ENCODE assay signal across 8 cellular contexts in genomic region chr3:53375019-53375418, GRCh38. TPM values are rescaled to one million over a fixed set of nuclear protein-coding genes. Genes with fewer than 3 reads are reported as not detected.
DNase-seq lines count a peak whose midpoint lies in the region; ATAC-seq, FAIRE-seq and TF ChIP-seq lines count a peak whose summit lies in the region.

No MANE protein-coding gene starts in this region.

- no peak overlapping the region for H3K4me3 ChIP-seq in keratinocyte (ENCODE audit: control insufficient read depth in 2 of 3, extremely low read depth in 1 of 3, insufficient read depth in 2 of 3, low read depth in 1 of 3, low read length in 3 of 3)

- ATAC-seq in T-cell (replicated peaks in 1 of 4) (no peak), HG03139 (IDR thresholded peaks at IDR 0.05; ENCODE audit: unreplicated experiment) (no peak)

- H3K9ac ChIP-seq in keratinocyte (ENCODE audit: control insufficient read depth, extremely low read depth, insufficient read depth, low read length), result no peak overlapping the region

- no peaks in the 10 kb centered on the region for H3K36me3 Mint-ChIP-seq in T-cell
- no peaks in the 10 kb centered on the region for H3K36me3 Mint-ChIP-seq in MCF 10A (ENCODE audit: insufficient read depth, unreplicated experiment)

- no peaks in the 10 kb centered on the region for H3K36me3 ChIP-seq in keratinocyte (ENCODE audit: control insufficient read depth in 2 of 2, extremely low read depth in 1 of 2, insufficient read depth in 2 of 2, low read length in 2 of 2)

- H3K4me1 Mint-ChIP-seq in T-cell (no peaks in the 10 kb centered on the region), MCF 10A (ENCODE audit: insufficient read depth, unreplicated experiment) (peaks cover 4% of the 10 kb centered on the region)

- POLR2A ChIA-PET in T-cell (lab: Charles Lee), result no interaction called here
- POLR2A ChIA-PET in MCF 10A (lab: Yijun Ruan, JAX), result no interaction called here

- no peaks in the 10 kb centered on the region for H3K9me1 ChIP-seq in keratinocyte (ENCODE audit: control insufficient read depth, extremely low read depth, insufficient read depth, low read length)

- DNase-seq in stimulated activated naive CD4-positive, alpha-beta T cell treated with Interleukin-2 at 50 U/mL for 16 hours (lab: John Stamatoyannopoulos, UW), result peak; percentile 21
- no peak for DNase-seq in stimulated activated naive CD4-positive, alpha-beta T cell (lab: John Stamatoyannopoulos, UW)
- peak; percentile 46 for DNase-seq in LHCN-M2 (ENCODE audit: low read depth)
- peak in 22 of 34 experiments; percentile 1 to 37 (median 16) for DNase-seq in T-cell
- peak; percentile 83 for DNase-seq in MCF 10A (ENCODE audit: unreplicated experiment)
- DNase-seq in keratinocyte (ENCODE audit: low read depth, low spot score), result peak; percentile 32
- DNase-seq in stimulated activated CD4-positive, alpha-beta T cell treated with anti-CD3 and anti-CD28 coated beads, Interleukin-2, amount 100 ng/mL, for 4 hours (ENCODE audit: low read depth), result peak; percentile 16

- no peak overlapping the region for H2AFZ ChIP-seq in keratinocyte (ENCODE audit: control insufficient read depth, low read length)

- intact Hi-C loops in MCF 10A (cut with micrococcal nuclease), result loop anchor here (2.0 to 10.0 kb wide), 3 partner anchors 140 to 547 kb away; no protein-coding TSS in a partner anchor

- H4K20me1 ChIP-seq in keratinocyte (ENCODE audit: control insufficient read depth, extremely low read depth, insufficient read depth, low read length), result no peaks in the 10 kb centered on the region

- H3K4me1 ChIP-seq in keratinocyte (ENCODE audit: control insufficient read depth, extremely low read depth, insufficient read depth, low read length), result no peaks in the 10 kb centered on the region

- H3K9me3 ChIP-seq in keratinocyte (ENCODE audit: control insufficient read depth, low read depth, low read length), result no peaks in the 10 kb centered on the region

- H3K4me2 ChIP-seq in keratinocyte (ENCODE audit: control insufficient read depth, extremely low read depth, insufficient read depth, low read depth, low read length), result no peak overlapping the region

- H3K27ac Mint-ChIP-seq in T-cell (no peak overlapping the region), MCF 10A (ENCODE audit: low read depth, unreplicated experiment) (no peak overlapping the region)

- FAIRE-seq in keratinocyte (lab: Jason Lieb, UNC), result peak; percentile 59

- H3K27me3 Mint-ChIP-seq in T-cell (peaks cover 26 to 32% of the 10 kb centered on the region in 2 donors), MCF 10A (ENCODE audit: insufficient read depth, unreplicated experiment) (peaks cover 26% of the 10 kb centered on the region)

- no peaks in the 10 kb centered on the region for H3K79me2 ChIP-seq in keratinocyte (ENCODE audit: control insufficient read depth, insufficient read depth, low read length)

- dilution Hi-C loops in keratinocyte (cut with MboI; ENCODE audit: extremely low pct_ligation_motif_present, low sequenced_read_pairs), result no loop called here

- H3K27ac ChIP-seq in keratinocyte (ENCODE audit: control insufficient read depth, insufficient read depth, low read length), result no peak overlapping the region

- H3K9me3 Mint-ChIP-seq in T-cell (no peaks in the 10 kb centered on the region), MCF 10A (ENCODE audit: unreplicated experiment) (no peaks in the 10 kb centered on the region)

- BruUV-seq in MCF 10A (replicated peaks; lab: Mats Ljungman, UMichigan), result no TSS peak

- TF ChIP-seq CTCF in MCF 10A (IDR thresholded peaks at IDR 0.05; ENCODE audit: unreplicated experiment), result peak; percentile 87
- TF ChIP-seq CTCF in keratinocyte (optimal IDR thresholded peaks at IDR 0.05 in 1 of 3, IDR thresholded peaks at IDR 0.05 in 1 of 3, conservative IDR thresholded peaks at IDR 0.05 in 1 of 3; ENCODE audit: extremely low read depth in 1 of 3, insufficient read depth in 2 of 3, low read length in 3 of 3), result peak; percentile 87 to 98 (median 89)

- CTCF ChIA-PET in T-cell (lab: Charles Lee) (no interaction called here), MCF 10A (lab: Yijun Ruan, JAX) (interaction anchor here (0.5 to 7.9 kb wide), 14 partner anchors 13 to 1244 kb away, joined by 3 to 84 read pairs (median 3); no protein-coding TSS in a partner anchor)

- no peaks in the 10 kb centered on the region for H3K27me3 ChIP-seq in keratinocyte (ENCODE audit: control insufficient read depth, extremely low read depth, insufficient read depth, low read length)

- no peak overlapping the region for H3K4me3 Mint-ChIP-seq in T-cell
- no peak overlapping the region for H3K4me3 Mint-ChIP-seq in MCF 10A (ENCODE audit: unreplicated experiment)

RNA-seq across cellular contexts. Expression of gene DCP1A, which starts 27.7 kb away (rescaled TPM):
- total RNA-seq in LHCN-M2 (2014; rRNA removed), result 12.2 and 13.4 TPM in 2 replicates
- 4.6 TPM for polyA plus RNA-seq in LHCN-M2 (2012)
- 10 to 100 TPM; 32.2 to 44.2 (median 39.7) TPM for total RNA-seq in T-cell
- total RNA-seq in MCF 10A (2022), result 22.1 and 23.6 TPM in 2 replicates
- 15.0 to 16.1 TPM (median 15.9 TPM) in 3 replicates for polyA plus RNA-seq in keratinocyte
- polyA plus RNA-seq in keratinocyte (2011; ENCODE audit: low read depth), result 14.2 TPM
- 7.0 and 9.6 TPM in 2 replicates for polyA plus RNA-seq in keratinocyte (2011; cell fraction: cytosol; rRNA removed)
- 22.2 and 22.6 TPM in 2 replicates for polyA plus RNA-seq in keratinocyte (2011; cell fraction: nucleus; rRNA removed)
- 9.0 and 10.1 TPM in 2 replicates for polyA plus RNA-seq in keratinocyte (2012; ENCODE audit: low replicate concordance)
- polyA minus RNA-seq in keratinocyte, result 25.3 to 47.3 TPM (median 45.0 TPM) in 3 replicates
- 15.7 TPM for polyA minus RNA-seq in keratinocyte (2011; cell fraction: cytosol; rRNA and poly(A)+ RNA removed)
- polyA minus RNA-seq in keratinocyte (2011; cell fraction: nucleus; rRNA and poly(A)+ RNA removed), result 37.1 and 37.2 TPM in 2 replicates

Comparison
In these comparisons a context has a peak if more than half of its experiments do, and no peak if none do; other contexts are left out.
1. DNase-seq: peak in stimulated activated naive CD4-positive, alpha-beta T cell treated with Interleukin-2 at 50 U/mL for 16 hours (single experiment), LHCN-M2 (single experiment), T-cell (22 of 34), MCF 10A (single experiment), keratinocyte (single experiment) and stimulated activated CD4-positive, alpha-beta T cell treated with anti-CD3 and anti-CD28 coated beads, Interleukin-2, amount 100 ng/mL, for 4 hours (single experiment); none in stimulated activated naive CD4-positive, alpha-beta T cell (0 of 6).